Comparison of ENCODE assay signal across 18 cellular contexts in genomic region chr4:8893227-8893623, GRCh38. TPM values are rescaled to one million over a fixed set of nuclear protein-coding genes. Genes with fewer than 3 reads are reported as not detected.
"Had no signal": no experiment of that assay in that cellular context is flagged by ENCODE, and none has a peak within 500 bp of the region (broad histone marks: within the 10 kb centered on the region; RNA-seq: fewer than 3 reads in every experiment).

No MANE protein-coding gene starts in this region.

- H3K36me3 ChIP-seq: adrenal gland, brain microvascular endothelial cell, gastroesophageal sphincter, left ventricle myocardium inferior, neutrophil, vagina had no signal

- ATAC-seq: effector memory CD8-positive, alpha-beta T cell; gastroesophageal sphincter; T-cell had no signal

- DNase-seq: activated B cell treated with CpG ODN at 0.5 μM for 24 hours; activated CD4-positive, alpha-beta T cell treated with anti-CD3 and anti-CD28 coated beads, Interleukin-2, amount 10 ng/mL, durations not matched to agents 24 days and 14 days; activated naive CD4-positive, alpha-beta T cell treated with anti-CD3 and anti-CD28 coated beads, Interleukin-2, amount 50 U/mL, for 16 hours; adrenal gland; brain microvascular endothelial cell; cerebellar nuclear complex; effector memory CD8-positive, alpha-beta T cell; hippocampal formation; left ventricle myocardium inferior; T-cell had no signal

- H3K4me1 ChIP-seq: adrenal gland had no signal

- H3K27ac ChIP-seq: adrenal gland, brain microvascular endothelial cell, gastroesophageal sphincter, left ventricle myocardium inferior, neutrophil, vagina had no signal

- H3K4me3 ChIP-seq: adrenal gland, gastroesophageal sphincter, skin epidermis, vagina had no signal

- H3K9me3 ChIP-seq: adrenal gland, gastroesophageal sphincter, left ventricle myocardium inferior, neutrophil, vagina had no signal

RNA-seq across cellular contexts. Expression of gene HMX1, which starts 21.6 kb away (rescaled TPM):
- total RNA-seq: activated B cell treated with CpG ODN at 0.5 μM for 24 hours; activated CD4-positive, alpha-beta T cell treated with anti-CD3 and anti-CD28 coated beads, Interleukin-2, amount 10 ng/mL, durations not matched to agents 24 days and 14 days; activated T-helper 2 cell treated with anti-CD3 and anti-CD28 coated beads, Interferon-gamma antibody, Interleukin-2, Interleukin-4, amounts not matched to agents 10 μg/mL and 5 μg/mL and 100 μg/mL, durations not matched to agents 14 hours and 24 hours and 36 hours; adrenal gland; epithelial cell of proximal tubule; gastroesophageal sphincter; left ventricle myocardium inferior; mesenteric fat pad; T-cell; vagina had no signal
- polyA plus RNA-seq: adrenal gland, keratinocyte had no signal
